Comparison of ENCODE assay signal across 11 cellular contexts in the genomic region with DNA sequence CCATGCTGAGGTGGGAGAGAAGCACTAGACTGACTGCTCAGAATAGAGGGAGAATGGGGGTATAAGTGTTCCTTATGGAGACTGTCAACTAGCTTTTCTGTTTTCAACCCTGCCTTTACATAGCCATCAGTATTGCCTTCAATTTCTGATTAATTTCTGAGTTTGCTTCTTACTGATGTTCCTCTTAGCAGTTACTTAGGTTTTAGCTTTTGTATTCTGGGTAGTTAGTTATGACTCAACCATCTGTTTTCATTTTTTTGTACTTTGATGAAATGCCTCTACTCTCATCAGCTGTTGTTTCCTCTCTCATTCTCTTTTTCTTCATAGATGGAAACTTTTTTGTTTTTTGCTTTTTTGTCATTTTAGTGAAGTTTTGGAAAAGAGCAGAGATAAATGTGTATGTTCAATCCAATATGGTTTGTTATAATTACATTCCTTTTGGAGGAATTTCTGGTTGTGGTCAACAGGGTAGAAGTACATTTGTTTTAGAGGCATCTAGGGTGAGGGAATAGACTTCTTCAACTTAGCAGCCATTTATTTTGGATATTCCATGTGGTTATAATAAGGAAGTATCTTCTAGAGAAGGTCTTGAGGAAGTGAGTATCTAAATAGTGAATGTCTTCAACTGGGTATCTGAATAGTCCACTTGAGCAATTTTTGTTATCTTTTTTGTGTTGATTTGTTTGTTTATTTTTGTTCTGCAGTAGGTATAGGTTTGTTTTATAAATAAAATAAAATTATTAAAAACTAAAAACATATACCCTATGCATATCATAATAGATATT. TPM values are rescaled to one million over a fixed set of nuclear protein-coding genes. Genes with fewer than 3 reads are reported as not detected.
DNase-seq lines count a peak whose midpoint lies in the region; ATAC-seq, FAIRE-seq and TF ChIP-seq lines count a peak whose summit lies in the region.
"Had no signal": no experiment of that assay in that cellular context is flagged by ENCODE, and none has a peak within 500 bp of the region (broad histone marks: within the 10 kb centered on the region; RNA-seq: fewer than 3 reads in every experiment).

No MANE protein-coding gene starts in this region.

- intact Hi-C loops in esophagus muscularis mucosa (cut with DNase I) (no loop called here), left ventricle myocardium superior (cut with micrococcal nuclease) (no loop called here), uterus (cut with DNase I; ENCODE audit: low total_unique reads) (no loop called here)

- H3K36me3 ChIP-seq in esophagus muscularis mucosa (no peaks in the 10 kb centered on the region), uterus (no peaks in the 10 kb centered on the region)

- H3K27ac ChIP-seq in esophagus muscularis mucosa (replicated peaks in 1 of 4): no peak overlapping the region
- no peak overlapping the region for H3K27ac ChIP-seq in uterus

- no peak overlapping the region for H3K4me3 ChIP-seq in fibroblast of pulmonary artery (replicated peaks; ENCODE audit: low read depth, low read length)
- no peak overlapping the region for H3K4me3 ChIP-seq in esophagus muscularis mucosa
- H3K4me3 ChIP-seq in uterus: no peak overlapping the region

- no peak for TF ChIP-seq POLR2A in esophagus muscularis mucosa (IDR thresholded peaks at IDR 0.05; ENCODE audit: low read depth)
- TF ChIP-seq POLR2A in uterus (IDR thresholded peaks at IDR 0.05): no peak

- peak; percentile 56 for FAIRE-seq in GM18507 (lab: Jason Lieb, UNC)
- FAIRE-seq: colon had no signal

- TF ChIP-seq EP300 in esophagus muscularis mucosa (IDR thresholded peaks at IDR 0.05): no peak

- H3K9me3 ChIP-seq in esophagus muscularis mucosa (no peaks in the 10 kb centered on the region), uterus (no peaks in the 10 kb centered on the region)

- TF ChIP-seq CTCF in fibroblast of pulmonary artery (IDR thresholded peaks at IDR 0.05; ENCODE audit: low read length, missing control alignments) (no peak), esophagus muscularis mucosa (IDR thresholded peaks at IDR 0.05) (no peak), uterus (IDR thresholded peaks at IDR 0.05) (no peak)

- DNase-seq in GM18507 (ENCODE audit: extremely low spot score, insufficient read length, low read depth): no peak
- DNase-seq in fibroblast of pulmonary artery (ENCODE audit: low read depth): peak; percentile 25
- DNase-seq in esophagus muscularis mucosa (ENCODE audit: extremely low spot score): no peak
- no peak for DNase-seq in stimulated activated CD4-positive, alpha-beta T cell treated with anti-CD3 and anti-CD28 coated beads, Interleukin-4, amount 100 ng/mL, for 24 hours
- no peak for DNase-seq in left ventricle myocardium superior
- no peak for DNase-seq in uterus

- H3K4me1 ChIP-seq in esophagus muscularis mucosa: no peaks in the 10 kb centered on the region
- H3K4me1 ChIP-seq in uterus: no peaks in the 10 kb centered on the region

- H3K27me3 ChIP-seq in esophagus muscularis mucosa (no peaks in the 10 kb centered on the region), uterus (no peaks in the 10 kb centered on the region)

- ATAC-seq in GM21526 (IDR thresholded peaks at IDR 0.05; ENCODE audit: low FRiP score, unreplicated experiment) (peak; percentile 61), HG03571 (IDR thresholded peaks at IDR 0.05; ENCODE audit: unreplicated experiment) (peak; percentile 62), left ventricle myocardium superior (no peak)
- ATAC-seq: Panc1 had no signal

RNA-seq across cellular contexts. Expression of gene PMCH, which starts 29.6 kb away (rescaled TPM):
- total RNA-seq in esophagus muscularis mucosa: not detected
- not detected for total RNA-seq in left ventricle myocardium superior
- total RNA-seq in uterus: not detected
- total RNA-seq: M059J had no signal

RNA-seq across cellular contexts. Expression of gene PARPBP, which starts 48.0 kb away (rescaled TPM):
- total RNA-seq in esophagus muscularis mucosa (under 1 TPM; 0.45 to 0.83 (median 0.64) TPM), left ventricle myocardium superior (0.47 TPM), uterus (10 to 100 TPM in 1 of 4 donors, 1 to 10 TPM in 1, under 1 TPM in 2; 0.26 to 26.8 (median 1.2) TPM)

RNA-seq across cellular contexts. Expression of gene NUP37, which starts 48.1 kb away (rescaled TPM):
- 10 to 100 TPM in 3 of 4 donors, 1 to 10 TPM in 1; 9.9 to 23.3 (median 15.4) TPM for total RNA-seq in esophagus muscularis mucosa
- total RNA-seq in left ventricle myocardium superior: 15.3 TPM
- total RNA-seq in uterus: 10 to 100 TPM in 3 of 4 donors, 1 to 10 TPM in 1; 5.6 to 49.4 (median 22.4) TPM
